22 cellular contexts compared by ENCODE assay signal in genomic region chr3:191366675-191367074, GRCh38. TPM values are rescaled to one million over a fixed set of nuclear protein-coding genes. Genes with fewer than 3 reads are reported as not detected.
DNase-seq lines count a peak whose midpoint lies in the region; ATAC-seq and TF ChIP-seq lines count a peak whose summit lies in the region.
"Had no signal": no experiment of that assay in that cellular context is flagged by ENCODE, and none has a peak within 500 bp of the region (broad histone marks: within the 10 kb centered on the region; RNA-seq: fewer than 3 reads in every experiment).

No MANE protein-coding gene starts in this region.

- DNase-seq in left ventricle myocardium superior (no peak), Right ventricle myocardium inferior (ENCODE audit: missing footprints) (no peak), activated B cell treated with CpG ODN at 0.5 μM for 24 hours (no peak), fibroblast of villous mesenchyme (ENCODE audit: low read depth) (peak; percentile 58), kidney glomerular epithelial cell (lab: John Stamatoyannopoulos, UW) (no peak)
- DNase-seq in activated T-helper 2 cell treated with anti-CD3 and anti-CD28 coated beads, Interferon-gamma antibody, Interleukin-2, Interleukin-4, amounts not matched to agents 10 μg/mL and 5 μg/mL and 100 μg/mL, durations not matched to agents 14 hours and 24 hours and 36 hours (ENCODE audit: low spot score): no peak
- DNase-seq: activated CD4-positive, CD25-positive, alpha-beta regulatory T cell; adrenal gland; DMS79; MM.1S; naive thymus-derived CD4-positive, alpha-beta T cell; NCI-H187 treated with DMSO at 0.1 percent for 48 hours; stimulated activated CD4-positive, alpha-beta T cell treated with anti-CD3 and anti-CD28 coated beads, Interleukin-12 subunit alpha, Interleukin-12 subunit beta, amount 100 ng/mL, for 4 hours; stimulated activated naive B cell treated with anti-CD40 and anti-IgM and Interleukin-4, amounts not matched to agents 10 μg/mL and 1 μg/mL and 100 μg/mL, for 72 hours; T-helper 17 cell; transverse colon had no signal

- no peaks in the 10 kb centered on the region for H3K27me3 Mint-ChIP-seq in activated B cell treated with CpG ODN at 0.5 μM for 24 hours
- no peaks in the 10 kb centered on the region for H3K27me3 Mint-ChIP-seq in activated T-helper 2 cell treated with anti-CD3 and anti-CD28 coated beads, Interferon-gamma antibody, Interleukin-2, Interleukin-4, amounts not matched to agents 10 μg/mL and 5 μg/mL and 100 μg/mL, durations not matched to agents 14 hours and 24 hours and 36 hours (ENCODE audit: low read depth)
- H3K27me3 Mint-ChIP-seq: activated T-helper 17 cell treated with anti-CD3 and anti-CD28 coated beads, Interleukin-2, amount 50 U/mL, for 72 hours; naive thymus-derived CD4-positive, alpha-beta T cell; progenitor cell of endocrine pancreas; stimulated activated naive B cell treated with anti-CD40 and anti-IgM and Interleukin-4, amounts not matched to agents 10 μg/mL and 1 μg/mL and 100 μg/mL, for 72 hours; T-helper 17 cell had no signal

- intact Hi-C loops in left ventricle myocardium superior (cut with micrococcal nuclease) (no loop called here), Right ventricle myocardium inferior (cut with DNase I) (loop anchor here (5.0 kb wide), 1 partner anchor 34 kb away; the partner anchor contains the start of gene UTS2B), activated B cell treated with CpG ODN at 0.5 μM for 24 hours (cut with micrococcal nuclease) (loop anchor here (1.0 kb wide), 1 partner anchor 7 kb away; no protein-coding TSS in a partner anchor)
- intact Hi-C loops in activated T-helper 2 cell treated with anti-CD3 and anti-CD28 coated beads, Interferon-gamma antibody, Interleukin-2, Interleukin-4, amounts not matched to agents 10 μg/mL and 5 μg/mL and 100 μg/mL, durations not matched to agents 14 hours and 24 hours and 36 hours (cut with micrococcal nuclease): no loop called here

- no peak overlapping the region for H3K4me3 Mint-ChIP-seq in activated B cell treated with CpG ODN at 0.5 μM for 24 hours
- no peak overlapping the region for H3K4me3 Mint-ChIP-seq in activated T-helper 2 cell treated with anti-CD3 and anti-CD28 coated beads, Interferon-gamma antibody, Interleukin-2, Interleukin-4, amounts not matched to agents 10 μg/mL and 5 μg/mL and 100 μg/mL, durations not matched to agents 14 hours and 24 hours and 36 hours (ENCODE audit: low read depth)
- H3K4me3 Mint-ChIP-seq: activated T-helper 17 cell treated with anti-CD3 and anti-CD28 coated beads, Interleukin-2, amount 50 U/mL, for 72 hours; naive thymus-derived CD4-positive, alpha-beta T cell; stimulated activated naive B cell treated with anti-CD40 and anti-IgM and Interleukin-4, amounts not matched to agents 10 μg/mL and 1 μg/mL and 100 μg/mL, for 72 hours; T-helper 17 cell had no signal

- POLR2A ChIA-PET in activated B cell treated with CpG ODN at 0.5 μM for 24 hours (lab: Charles Lee): no interaction called here

- ATAC-seq in left ventricle myocardium superior (peak; percentile 57), Right ventricle myocardium inferior (no peak), activated B cell treated with CpG ODN at 0.5 μM for 24 hours (ENCODE audit: low read depth) (no peak), GM18858 (IDR thresholded peaks at IDR 0.05; ENCODE audit: unreplicated experiment) (no peak), HG03469 (IDR thresholded peaks at IDR 0.05; ENCODE audit: unreplicated experiment) (no peak)
- ATAC-seq: activated T-helper 17 cell treated with anti-CD3 and anti-CD28 coated beads, Interleukin-2, amount 50 U/mL, for 72 hours; naive thymus-derived CD4-positive, alpha-beta T cell; stimulated activated naive B cell treated with anti-CD40 and anti-IgM and Interleukin-4, amounts not matched to agents 10 μg/mL and 1 μg/mL and 100 μg/mL, for 72 hours; T-helper 17 cell had no signal

- H3K4me1 Mint-ChIP-seq in activated B cell treated with CpG ODN at 0.5 μM for 24 hours: peaks cover 21% of the 10 kb centered on the region
- H3K4me1 Mint-ChIP-seq in activated T-helper 2 cell treated with anti-CD3 and anti-CD28 coated beads, Interferon-gamma antibody, Interleukin-2, Interleukin-4, amounts not matched to agents 10 μg/mL and 5 μg/mL and 100 μg/mL, durations not matched to agents 14 hours and 24 hours and 36 hours (ENCODE audit: low read depth): peaks cover 2% of the 10 kb centered on the region
- H3K4me1 Mint-ChIP-seq: activated T-helper 17 cell treated with anti-CD3 and anti-CD28 coated beads, Interleukin-2, amount 50 U/mL, for 72 hours; naive thymus-derived CD4-positive, alpha-beta T cell; T-helper 17 cell had no signal

- no peaks in the 10 kb centered on the region for H3K9me3 Mint-ChIP-seq in activated B cell treated with CpG ODN at 0.5 μM for 24 hours
- H3K9me3 Mint-ChIP-seq in activated T-helper 2 cell treated with anti-CD3 and anti-CD28 coated beads, Interferon-gamma antibody, Interleukin-2, Interleukin-4, amounts not matched to agents 10 μg/mL and 5 μg/mL and 100 μg/mL, durations not matched to agents 14 hours and 24 hours and 36 hours: no peaks in the 10 kb centered on the region
- H3K9me3 Mint-ChIP-seq: activated T-helper 17 cell treated with anti-CD3 and anti-CD28 coated beads, Interleukin-2, amount 50 U/mL, for 72 hours; stimulated activated naive B cell treated with anti-CD40 and anti-IgM and Interleukin-4, amounts not matched to agents 10 μg/mL and 1 μg/mL and 100 μg/mL, for 72 hours had no signal

- H3K36me3 Mint-ChIP-seq in activated B cell treated with CpG ODN at 0.5 μM for 24 hours (ENCODE audit: low read depth): peaks cover 89% of the 10 kb centered on the region
- peaks cover 8% of the 10 kb centered on the region for H3K36me3 Mint-ChIP-seq in activated T-helper 2 cell treated with anti-CD3 and anti-CD28 coated beads, Interferon-gamma antibody, Interleukin-2, Interleukin-4, amounts not matched to agents 10 μg/mL and 5 μg/mL and 100 μg/mL, durations not matched to agents 14 hours and 24 hours and 36 hours (ENCODE audit: low read depth)
- H3K36me3 Mint-ChIP-seq: naive thymus-derived CD4-positive, alpha-beta T cell had no signal

- peak overlapping the region; percentile 41 for H3K27ac Mint-ChIP-seq in activated B cell treated with CpG ODN at 0.5 μM for 24 hours
- no peak overlapping the region for H3K27ac Mint-ChIP-seq in activated T-helper 2 cell treated with anti-CD3 and anti-CD28 coated beads, Interferon-gamma antibody, Interleukin-2, Interleukin-4, amounts not matched to agents 10 μg/mL and 5 μg/mL and 100 μg/mL, durations not matched to agents 14 hours and 24 hours and 36 hours
- H3K27ac Mint-ChIP-seq: activated T-helper 17 cell treated with anti-CD3 and anti-CD28 coated beads, Interleukin-2, amount 50 U/mL, for 72 hours; progenitor cell of endocrine pancreas; stimulated activated naive B cell treated with anti-CD40 and anti-IgM and Interleukin-4, amounts not matched to agents 10 μg/mL and 1 μg/mL and 100 μg/mL, for 72 hours; T-helper 17 cell had no signal

- H3K4me3 ChIP-seq in fibroblast of villous mesenchyme (ENCODE audit: low read depth, low read length): no peak overlapping the region
- H3K4me3 ChIP-seq: adrenal gland, lung, transverse colon had no signal

- TF ChIP-seq CTCF in activated B cell treated with CpG ODN at 0.5 μM for 24 hours (IDR thresholded peaks at IDR 0.05) (no peak), fibroblast of villous mesenchyme (IDR thresholded peaks at IDR 0.05; ENCODE audit: insufficient read depth, low read depth, low read length) (no peak)

- CTCF ChIA-PET in activated B cell treated with CpG ODN at 0.5 μM for 24 hours (lab: Charles Lee): no interaction called here

RNA-seq across cellular contexts. Expression of gene UTS2B, which starts 36.3 kb away (rescaled TPM):
- total RNA-seq in left ventricle myocardium superior: 0.42 TPM
- 0.65 TPM for total RNA-seq in Right ventricle myocardium inferior
- 1.9 and 2.1 TPM in 2 replicates for total RNA-seq in activated B cell treated with CpG ODN at 0.5 μM for 24 hours
- 0.64 and 0.86 TPM in 2 replicates for total RNA-seq in fibroblast of villous mesenchyme
- total RNA-seq in activated T-helper 2 cell treated with anti-CD3 and anti-CD28 coated beads, Interferon-gamma antibody, Interleukin-2, Interleukin-4, amounts not matched to agents 10 μg/mL and 5 μg/mL and 100 μg/mL, durations not matched to agents 14 hours and 24 hours and 36 hours: 0.37 TPM in 1 of 2 replicates, not detected in the other
- total RNA-seq: activated CD8-positive, alpha-beta memory T cell treated with anti-CD3 and anti-CD28 coated beads for 36 hours; activated T-helper 17 cell treated with anti-CD3 and anti-CD28 coated beads, Interleukin-2, amount 50 U/mL, for 72 hours; T-helper 17 cell had no signal

RNA-seq across cellular contexts. Expression of gene CCDC50, which starts 37.5 kb away (rescaled TPM):
- 55.2 TPM for total RNA-seq in left ventricle myocardium superior
- total RNA-seq in Right ventricle myocardium inferior: 57.8 TPM
- 144 and 153 TPM in 2 replicates for total RNA-seq in activated B cell treated with CpG ODN at 0.5 μM for 24 hours
- 102 and 107 TPM in 2 replicates for total RNA-seq in fibroblast of villous mesenchyme
- 28.5 and 32.1 TPM in 2 replicates for total RNA-seq in activated T-helper 2 cell treated with anti-CD3 and anti-CD28 coated beads, Interferon-gamma antibody, Interleukin-2, Interleukin-4, amounts not matched to agents 10 μg/mL and 5 μg/mL and 100 μg/mL, durations not matched to agents 14 hours and 24 hours and 36 hours

Comparison
In these comparisons a context has a peak if more than half of its experiments do, and no peak if none do; other contexts are left out.
1. intact Hi-C loops: an anchor here in Right ventricle myocardium inferior (5.0 kb wide) and activated B cell treated with CpG ODN at 0.5 μM for 24 hours (1.0 kb wide); none called in left ventricle myocardium superior and activated T-helper 2 cell treated with anti-CD3 and anti-CD28 coated beads, Interferon-gamma antibody, Interleukin-2, Interleukin-4, amounts not matched to agents 10 μg/mL and 5 μg/mL and 100 μg/mL, durations not matched to agents 14 hours and 24 hours and 36 hours.